10 cellular contexts compared by ENCODE assay signal in genomic region chr2:156430236-156430977, GRCh38. TPM values are rescaled to one million over a fixed set of nuclear protein-coding genes. Genes with fewer than 3 reads are reported as not detected.
DNase-seq lines count a peak whose midpoint lies in the region; ATAC-seq and TF ChIP-seq lines count a peak whose summit lies in the region.
"Had no signal": no experiment of that assay in that cellular context is flagged by ENCODE, and none has a peak within 500 bp of the region (broad histone marks: within the 10 kb centered on the region; RNA-seq: fewer than 3 reads in every experiment).

No MANE protein-coding gene starts in this region.

- DNase-seq in activated T-helper 1 cell treated with anti-CD3 and anti-CD28 coated beads, Interleukin-12 subunit alpha, Interleukin-12 subunit beta, Interleukin-2, Interleukin-4 antibody, amounts not matched to agents 30 ng/mL and 10 ng/mL and 1 ng/mL, durations not matched to agents 14 hours and 24 hours and 36 hours (ENCODE audit: low spot score): no peak
- DNase-seq in gastrocnemius medialis (no peak), NCI-H510A treated with DMSO at 0.1 percent for 48 hours (lab: John Stamatoyannopoulos, UW) (no peak), foreskin melanocyte (no peak), inferior parietal cortex (ENCODE audit: extremely low spot score) (no peak), NCI-H526 (lab: John Stamatoyannopoulos, UW) (no peak)
- DNase-seq: cortex of kidney, NCI-H1436 had no signal

- peaks cover 27% of the 10 kb centered on the region for H3K4me1 Mint-ChIP-seq in activated T-helper 1 cell treated with anti-CD3 and anti-CD28 coated beads, Interleukin-12 subunit alpha, Interleukin-12 subunit beta, Interleukin-2, Interleukin-4 antibody, amounts not matched to agents 30 ng/mL and 10 ng/mL and 1 ng/mL, durations not matched to agents 14 hours and 24 hours and 36 hours (ENCODE audit: low read depth)

- in situ Hi-C loops in gastrocnemius medialis (cut with MboI; ENCODE audit: low sequenced_read_pairs in 4 of 4): no loop called here

- peaks cover 3% of the 10 kb centered on the region for H3K27me3 Mint-ChIP-seq in activated T-helper 1 cell treated with anti-CD3 and anti-CD28 coated beads, Interleukin-12 subunit alpha, Interleukin-12 subunit beta, Interleukin-2, Interleukin-4 antibody, amounts not matched to agents 30 ng/mL and 10 ng/mL and 1 ng/mL, durations not matched to agents 14 hours and 24 hours and 36 hours (ENCODE audit: insufficient read depth)

- H3K9me3 Mint-ChIP-seq in activated T-helper 1 cell treated with anti-CD3 and anti-CD28 coated beads, Interleukin-12 subunit alpha, Interleukin-12 subunit beta, Interleukin-2, Interleukin-4 antibody, amounts not matched to agents 30 ng/mL and 10 ng/mL and 1 ng/mL, durations not matched to agents 14 hours and 24 hours and 36 hours: no peaks in the 10 kb centered on the region

- H3K36me3 ChIP-seq in gastrocnemius medialis: no peaks in the 10 kb centered on the region

- peak overlapping the region; percentile 81 to 99 (median 98) for H3K27ac ChIP-seq in gastrocnemius medialis

- no peak overlapping the region for H3K4me3 Mint-ChIP-seq in activated T-helper 1 cell treated with anti-CD3 and anti-CD28 coated beads, Interleukin-12 subunit alpha, Interleukin-12 subunit beta, Interleukin-2, Interleukin-4 antibody, amounts not matched to agents 30 ng/mL and 10 ng/mL and 1 ng/mL, durations not matched to agents 14 hours and 24 hours and 36 hours

- TF ChIP-seq POLR2A in gastrocnemius medialis (IDR thresholded peaks at IDR 0.05): no peak

- H3K4me1 ChIP-seq in gastrocnemius medialis: peaks cover 43 to 53% of the 10 kb centered on the region in 2 donors

- H3K27ac Mint-ChIP-seq in activated T-helper 1 cell treated with anti-CD3 and anti-CD28 coated beads, Interleukin-12 subunit alpha, Interleukin-12 subunit beta, Interleukin-2, Interleukin-4 antibody, amounts not matched to agents 30 ng/mL and 10 ng/mL and 1 ng/mL, durations not matched to agents 14 hours and 24 hours and 36 hours: peak overlapping the region; percentile 2

- H3K36me3 Mint-ChIP-seq in activated T-helper 1 cell treated with anti-CD3 and anti-CD28 coated beads, Interleukin-12 subunit alpha, Interleukin-12 subunit beta, Interleukin-2, Interleukin-4 antibody, amounts not matched to agents 30 ng/mL and 10 ng/mL and 1 ng/mL, durations not matched to agents 14 hours and 24 hours and 36 hours (ENCODE audit: low read depth): no peaks in the 10 kb centered on the region

- H3K9me3 ChIP-seq in gastrocnemius medialis: no peaks in the 10 kb centered on the region

- ATAC-seq in GM19351 (IDR thresholded peaks at IDR 0.05; ENCODE audit: unreplicated experiment) (peak; percentile 29), HG02981 (IDR thresholded peaks at IDR 0.05; ENCODE audit: unreplicated experiment) (peak; percentile 12), gastrocnemius medialis (peak; percentile 39 to 53)

- H3K4me3 ChIP-seq in gastrocnemius medialis: no peak overlapping the region

- no peak for TF ChIP-seq CTCF in gastrocnemius medialis (IDR thresholded peaks at IDR 0.05 in 4 of 5, conservative IDR thresholded peaks at IDR 0.05 in 1 of 5)

- no peaks in the 10 kb centered on the region for H3K27me3 ChIP-seq in gastrocnemius medialis

- intact Hi-C loops in activated T-helper 1 cell treated with anti-CD3 and anti-CD28 coated beads, Interleukin-12 subunit alpha, Interleukin-12 subunit beta, Interleukin-2, Interleukin-4 antibody, amounts not matched to agents 30 ng/mL and 10 ng/mL and 1 ng/mL, durations not matched to agents 14 hours and 24 hours and 36 hours (cut with micrococcal nuclease): loop anchor here (2.0 kb wide), 1 partner anchor 46 kb away; no protein-coding TSS in a partner anchor
- intact Hi-C loops in gastrocnemius medialis (cut with DNase I; ENCODE audit: low total_unique reads): no loop called here

RNA-seq across cellular contexts. Expression of gene GPD2, which starts 5.8 kb away (rescaled TPM):
- 15.7 and 18.1 TPM in 2 replicates for total RNA-seq in activated T-helper 1 cell treated with anti-CD3 and anti-CD28 coated beads, Interleukin-12 subunit alpha, Interleukin-12 subunit beta, Interleukin-2, Interleukin-4 antibody, amounts not matched to agents 30 ng/mL and 10 ng/mL and 1 ng/mL, durations not matched to agents 14 hours and 24 hours and 36 hours
- 10 to 100 TPM; 39.2 to 69.7 (median 64.1) TPM for total RNA-seq in gastrocnemius medialis
